In genomic region chr3:102449341-102449740, GRCh38 we compare ENCODE assay signal across 1 cellular context.
TF ChIP-seq lines count a peak whose summit lies in the region.

No MANE protein-coding gene starts in this region.

TF ChIP-seq in GM23338, 12 proteins besides CTCF, POLR2A, EP300 and RAD21 (continued from another document):
- TF ChIP-seq ZNF462 (CRISPR knock-in tag; IDR thresholded peaks at IDR 0.05), result no peak
- no peak for TF ChIP-seq ZNF114 (CRISPR knock-in tag; IDR thresholded peaks at IDR 0.05)
- TF ChIP-seq STAT1 (IDR thresholded peaks at IDR 0.05; ENCODE audit: unreplicated experiment), result no peak
- TF ChIP-seq ETS1 (IDR thresholded peaks at IDR 0.05), result no peak
- no peak for TF ChIP-seq JUNB (IDR thresholded peaks at IDR 0.05; ENCODE audit: unreplicated experiment)
- no peak for TF ChIP-seq NANOG (IDR thresholded peaks at IDR 0.05; ENCODE audit: borderline replicate concordance)
- no peak for TF ChIP-seq REST (IDR thresholded peaks at IDR 0.05; ENCODE audit: unreplicated experiment)
- no peak for TF ChIP-seq EZH2phosphoT487 (IDR thresholded peaks at IDR 0.05; ENCODE audit: unreplicated experiment)
- no peak for TF ChIP-seq CREB1 (CRISPR knock-in tag; IDR thresholded peaks at IDR 0.05; ENCODE audit: low read depth)
